In the genomic region with DNA sequence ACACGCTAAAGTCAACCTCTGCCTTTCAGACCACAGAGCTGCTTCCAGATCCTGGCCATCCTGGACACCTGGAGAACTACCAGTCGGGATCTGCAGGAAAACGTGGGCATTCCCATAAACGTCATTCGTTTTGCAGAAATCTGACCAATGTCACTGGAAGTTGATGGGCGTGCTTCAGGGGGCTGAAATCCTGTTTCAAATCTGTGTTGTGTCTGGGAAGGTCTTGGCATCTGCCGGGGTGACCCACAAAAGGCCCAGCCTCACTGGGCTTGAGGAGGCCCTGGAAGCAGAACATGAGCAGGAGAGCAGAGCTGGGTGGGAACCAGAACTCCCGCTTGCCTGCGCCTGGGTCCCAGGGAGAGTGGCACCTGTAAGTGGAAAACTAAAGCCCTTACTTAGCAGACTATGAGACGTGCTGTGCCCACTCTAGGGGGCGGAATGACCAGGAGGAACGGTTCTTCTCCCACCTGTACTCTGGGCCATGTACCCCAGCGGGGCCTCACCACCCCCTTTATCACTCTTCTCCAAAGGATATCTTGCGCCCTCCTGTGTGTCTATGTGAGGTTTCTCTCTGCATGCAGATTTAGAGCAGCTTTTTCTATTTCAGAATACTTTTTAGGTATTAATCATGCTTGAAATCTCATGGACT, we compare ENCODE assay signal across 11 cellular contexts.
"Had no signal": no experiment of that assay in that cellular context is flagged by ENCODE, and none has a peak within 500 bp of the region (broad histone marks: within the 10 kb centered on the region; RNA-seq: fewer than 3 reads in every experiment).

No MANE protein-coding gene starts in this region.

- H3K27me3 ChIP-seq: ascending aorta, esophagus squamous epithelium had no signal

- H3K27ac ChIP-seq: ascending aorta, esophagus squamous epithelium, parathyroid adenoma had no signal

- H3K4me1 ChIP-seq: parathyroid adenoma had no signal

- H3K4me3 ChIP-seq: ascending aorta, esophagus squamous epithelium had no signal

- H3K9me3 ChIP-seq: ascending aorta, esophagus squamous epithelium had no signal

- ATAC-seq: activated CD4-positive, alpha-beta T cell treated with anti-CD3 and anti-CD28 coated beads for 36 hours; activated naive CD8-positive, alpha-beta T cell treated with anti-CD3 and anti-CD28 coated beads, Interleukin-2, amount 50 U/mL, for 24 hours; activated T-cell treated with anti-CD3 and anti-CD28 coated beads, Interleukin-2, amount 50 U/mL, for 72 hours had no signal

- DNase-seq: activated CD4-positive, alpha-beta memory T cell treated with anti-CD3 and anti-CD28 coated beads, Interleukin-2, amount 10 ng/mL, durations not matched to agents 7 days and 5 days; activated CD4-positive, alpha-beta T cell treated with anti-CD3 and anti-CD28 coated beads for 36 hours; activated naive CD4-positive, alpha-beta T cell treated with Interleukin-2 at 50 U/mL for 16 hours; activated naive CD8-positive, alpha-beta T cell treated with anti-CD3 and anti-CD28 coated beads, Interleukin-2, amount 50 U/mL, for 24 hours; activated T-cell treated with anti-CD3 and anti-CD28 coated beads, Interleukin-2, amount 50 U/mL, for 72 hours; esophagus squamous epithelium; foreskin fibroblast; small intestine; T1000 had no signal
